29 cellular contexts compared by ENCODE assay signal in the genomic region with DNA sequence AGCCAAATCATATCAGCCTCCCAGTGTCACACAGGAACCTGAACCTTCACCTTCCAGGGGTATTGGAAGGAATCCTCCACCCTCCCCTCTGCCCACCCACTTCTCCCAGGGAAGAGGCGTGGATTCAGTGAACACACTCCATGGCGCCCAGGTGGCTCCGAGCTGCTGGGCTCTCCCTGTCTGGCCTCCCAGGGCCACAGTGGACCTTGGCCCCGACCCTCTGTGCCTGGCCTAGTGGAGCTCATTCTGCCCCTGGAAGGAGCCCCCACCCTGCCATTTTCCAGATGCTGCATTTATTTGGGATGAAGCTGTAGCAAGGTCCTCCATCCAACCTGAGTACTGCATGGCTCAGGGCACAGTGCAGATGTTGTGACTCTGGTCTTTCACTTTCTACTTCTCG.
"Had no signal": no experiment of that assay in that cellular context is flagged by ENCODE, and none has a peak within 500 bp of the region (broad histone marks: within the 10 kb centered on the region; RNA-seq: fewer than 3 reads in every experiment).

No MANE protein-coding gene starts in this region.

- DNase-seq: activated B cell treated with CpG ODN at 0.5 μM for 24 hours; activated CD4-positive, alpha-beta T cell treated with anti-CD3 and anti-CD28 coated beads for 48 hours; activated CD4-positive, alpha-beta T cell treated with anti-CD3 and anti-CD28 coated beads, Interleukin-2, amount 50 U/mL, for 4 hours; activated CD8-positive, alpha-beta T cell treated with anti-CD3 and anti-CD28 coated beads for 36 hours; activated naive CD4-positive, alpha-beta T cell; activated naive CD4-positive, alpha-beta T cell treated with anti-CD3 and anti-CD28 coated beads, Interleukin-2, amount 50 U/mL, for 16 hours; activated naive CD8-positive, alpha-beta T cell treated with anti-CD3 and anti-CD28 coated beads for 36 hours; activated T-cell treated with anti-CD3 and anti-CD28 coated beads for 4 hours; activated T-cell treated with anti-CD3 and anti-CD28 coated beads, Interleukin-2, amount 50 U/mL, for 4 hours; amygdala; NCI-H1048; NCI-H1436 treated with DMSO at 0.1 percent for 48 hours; NCI-H2029; NCI-H345; NCI-H524 treated with DMSO at 0.1 percent for 48 hours; PC-9; SIG-M5; SW 1271; T-helper 1 cell; T-helper 2 cell; T-helper 9 cell had no signal

- ATAC-seq: activated CD8-positive, alpha-beta T cell treated with anti-CD3 and anti-CD28 coated beads for 36 hours; activated T-cell treated with anti-CD3 and anti-CD28 coated beads, Interleukin-2, amount 50 U/mL, for 4 hours; K562; Right ventricle myocardium inferior had no signal

- H3K4me3 Mint-ChIP-seq: activated B cell treated with CpG ODN at 0.5 μM for 24 hours; activated CD8-positive, alpha-beta T cell treated with anti-CD3 and anti-CD28 coated beads for 36 hours; activated naive CD8-positive, alpha-beta T cell treated with anti-CD3 and anti-CD28 coated beads for 36 hours; activated T-cell treated with anti-CD3 and anti-CD28 coated beads, Interleukin-2, amount 50 U/mL, for 4 hours; activated T-helper 1 cell treated with anti-CD3 and anti-CD28 coated beads, Interleukin-12 subunit alpha, Interleukin-12 subunit beta, Interleukin-2, Interleukin-4 antibody, amounts not matched to agents 30 ng/mL and 10 ng/mL and 1 ng/mL, durations not matched to agents 14 hours and 24 hours and 36 hours; central memory CD8-positive, alpha-beta T cell had no signal

- H3K9me3 ChIP-seq: ascending aorta had no signal

- H3K27ac ChIP-seq: ascending aorta, cardiac muscle cell, PC-9, RWPE1, VCaP had no signal

- H3K9me3 Mint-ChIP-seq: activated B cell treated with CpG ODN at 0.5 μM for 24 hours; activated CD8-positive, alpha-beta T cell treated with anti-CD3 and anti-CD28 coated beads for 36 hours; activated naive CD8-positive, alpha-beta T cell treated with anti-CD3 and anti-CD28 coated beads for 36 hours; activated T-cell treated with anti-CD3 and anti-CD28 coated beads, Interleukin-2, amount 50 U/mL, for 4 hours; central memory CD8-positive, alpha-beta T cell had no signal

- H3K27me3 Mint-ChIP-seq: central memory CD8-positive, alpha-beta T cell had no signal

- H3K4me1 ChIP-seq: ascending aorta had no signal

- H3K36me3 Mint-ChIP-seq: activated naive CD8-positive, alpha-beta T cell treated with anti-CD3 and anti-CD28 coated beads for 36 hours had no signal

- H3K27me3 ChIP-seq: ascending aorta, cardiac muscle cell had no signal

- H3K4me3 ChIP-seq: ascending aorta, cardiac muscle cell, K562, PC-9 had no signal

- H2AFZ ChIP-seq: PC-9 had no signal

- H3K27ac Mint-ChIP-seq: activated B cell treated with CpG ODN at 0.5 μM for 24 hours; activated CD8-positive, alpha-beta T cell treated with anti-CD3 and anti-CD28 coated beads for 36 hours; activated naive CD8-positive, alpha-beta T cell treated with anti-CD3 and anti-CD28 coated beads for 36 hours; activated T-helper 1 cell treated with anti-CD3 and anti-CD28 coated beads, Interleukin-12 subunit alpha, Interleukin-12 subunit beta, Interleukin-2, Interleukin-4 antibody, amounts not matched to agents 30 ng/mL and 10 ng/mL and 1 ng/mL, durations not matched to agents 14 hours and 24 hours and 36 hours had no signal

- H3K36me3 ChIP-seq: ascending aorta, cardiac muscle cell had no signal

- H3K4me2 ChIP-seq: PC-9 had no signal
